17 cellular contexts compared by ENCODE assay signal in the genomic region with DNA sequence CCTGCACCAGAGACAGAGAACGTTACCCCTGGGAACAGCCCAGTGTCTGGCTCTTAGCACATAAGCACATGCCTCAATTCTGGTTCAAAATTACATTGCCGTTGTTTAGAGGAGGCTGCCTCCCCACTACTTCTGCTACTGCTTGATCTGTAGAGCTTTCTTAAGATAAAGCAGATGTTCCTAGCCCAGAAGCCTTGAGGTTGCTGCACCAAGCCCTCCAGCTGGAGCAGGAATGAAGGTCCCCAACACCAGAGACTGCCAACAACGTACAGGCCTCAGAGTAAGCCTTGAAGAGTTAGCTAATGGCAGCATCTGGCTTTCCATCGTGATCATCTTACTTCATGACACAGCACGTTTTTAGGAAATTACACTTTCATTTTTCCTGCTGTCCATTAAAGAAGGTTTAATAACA. TPM values are rescaled to one million over a fixed set of nuclear protein-coding genes. Genes with fewer than 3 reads are reported as not detected.
DNase-seq lines count a peak whose midpoint lies in the region; ATAC-seq and TF ChIP-seq lines count a peak whose summit lies in the region.
"Had no signal": no experiment of that assay in that cellular context is flagged by ENCODE, and none has a peak within 500 bp of the region (broad histone marks: within the 10 kb centered on the region; RNA-seq: fewer than 3 reads in every experiment).

No MANE protein-coding gene starts in this region.

- H3K9me3 ChIP-seq in DND-41 (ENCODE audit: insufficient read depth, low read length, severe bottlenecking) = no peaks in the 10 kb centered on the region

- TF ChIP-seq CTCF in DND-41 (IDR thresholded peaks at IDR 0.05; ENCODE audit: borderline replicate concordance, extremely low read depth, low read length, poor library complexity, severe bottlenecking) = no peak
- no peak for TF ChIP-seq CTCF in fibroblast of mammary gland (conservative IDR thresholded peaks at IDR 0.05; ENCODE audit: control insufficient read depth, insufficient read depth, low read depth, low read length)

- H2AFZ ChIP-seq in DND-41 (ENCODE audit: low read depth, low read length) = 0 out of 2 replicates have a peak overlapping the region, but pooled peaks have one; percentile 16

- H4K20me1 ChIP-seq in DND-41 (ENCODE audit: insufficient read depth, low read length) = no peaks in the 10 kb centered on the region

- peak; percentile 21 for DNase-seq in AG08395 (ENCODE audit: low spot score)
- no peak for DNase-seq in DND-41
- DNase-seq in RPMI7951 (ENCODE audit: low read depth) = peak; percentile 24
- DNase-seq in fibroblast of mammary gland (ENCODE audit: low read depth) = peak; percentile 9
- no peak for DNase-seq in KG1 (lab: John Stamatoyannopoulos, UW)
- DNase-seq in HUDEP-2 (lab: John Stamatoyannopoulos, UW; ENCODE audit: unreplicated experiment in 76 of 76) = no peak
- DNase-seq: COR-L47, H7, NCI-H1105 treated with DMSO at 0.1 percent for 48 hours, NCI-H1694, NCI-H2081 treated with DMSO at 0.1 percent for 48 hours, NCI-H446 treated with DMSO at 0.1 percent for 48 hours, OCI-M1, SIG-M5, T-cell had no signal

- 0 out of 3 replicates have a peak, but pooled peaks have one; percentile 35 for ATAC-seq in DND-41 (ENCODE audit: insufficient read depth, low read depth)
- no peak for ATAC-seq in GM21737 (IDR thresholded peaks at IDR 0.05; ENCODE audit: unreplicated experiment)
- ATAC-seq: SK-N-SH treated with all-trans-retinoic acid at 6 μM for 48 hours, T-cell had no signal

- no peaks in the 10 kb centered on the region for H3K4me1 ChIP-seq in DND-41 (ENCODE audit: insufficient read depth, low read length)

- H3K9ac ChIP-seq in DND-41 (ENCODE audit: low read depth, low read length) = no peak overlapping the region

- H3K79me2 ChIP-seq in DND-41 (ENCODE audit: insufficient read depth, low read length) = no peaks in the 10 kb centered on the region

- H3K4me2 ChIP-seq in DND-41 (ENCODE audit: insufficient read depth, low read length) = no peak overlapping the region

- no peaks in the 10 kb centered on the region for H3K36me3 ChIP-seq in DND-41 (ENCODE audit: insufficient read depth, low read length)

- H3K4me3 ChIP-seq in DND-41 (ENCODE audit: low read depth in 1 of 2, low read length in 2 of 2) (no peak overlapping the region), fibroblast of mammary gland (ENCODE audit: control insufficient read depth, low read depth, low read length) (no peak overlapping the region)

- H3K27ac ChIP-seq in DND-41 (ENCODE audit: low read length) = no peak overlapping the region

- no peaks in the 10 kb centered on the region for H3K27me3 ChIP-seq in DND-41 (ENCODE audit: insufficient read depth, low read length, poor library complexity)

RNA-seq across cellular contexts. Expression of a gene that starts 34.7 kb away (rescaled TPM):
- total RNA-seq in RPMI7951 (2014; rRNA removed; shearing (Covaris generic)) = 15.7 and 22.9 TPM in 2 replicates

RNA-seq across cellular contexts. Expression of a gene that starts 35.1 kb away (rescaled TPM):
- 1.6 and 4.2 TPM in 2 replicates for total RNA-seq in RPMI7951 (2014; rRNA removed; shearing (Covaris generic))

Comparison
In these comparisons a context has a peak if more than half of its experiments do, and no peak if none do; other contexts are left out.
1. DNase-seq: peak in AG08395 (single experiment), RPMI7951 (single experiment) and fibroblast of mammary gland (single experiment); none in DND-41 (single experiment), KG1 (single experiment) and HUDEP-2 (0 of 76).